ENCODE assay signal across 14 cellular contexts in genomic region chr3:23840521-23840920, GRCh38. TPM values are rescaled to one million over a fixed set of nuclear protein-coding genes. Genes with fewer than 3 reads are reported as not detected.
DNase-seq lines count a peak whose midpoint lies in the region; TF ChIP-seq lines count a peak whose summit lies in the region.
"Had no signal": no experiment of that assay in that cellular context is flagged by ENCODE, and none has a peak within 500 bp of the region (broad histone marks: within the 10 kb centered on the region; RNA-seq: fewer than 3 reads in every experiment).

No MANE protein-coding gene starts in this region.

- POLR2A ChIA-PET in HEK293 (lab: Yijun Ruan, JAX) = interaction anchor here (0.7 kb wide), 1 partner anchor 219 kb away, joined by 3 read pairs; no protein-coding TSS in a partner anchor

- peaks cover 12% of the 10 kb centered on the region; the same call in 1 of the 2 replicates for H3K4me1 ChIP-seq in HEK293 (ENCODE audit: control insufficient read depth, insufficient read depth, low read length)

- H3K36me3 ChIP-seq in HEK293 (ENCODE audit: control insufficient read depth in 2 of 2, insufficient read depth in 1 of 2, low read length in 2 of 2) = peaks cover 0 to 3% of the 10 kb centered on the region in 2 experiments; a peak in 1 of 3 replicates
- H3K36me3 ChIP-seq: ovary had no signal

- H3K27ac ChIP-seq in HEK293 (ENCODE audit: extremely low read depth, low read depth, low read length) = no peak overlapping the region
- H3K27ac ChIP-seq: ovary had no signal

- H3K27me3 Mint-ChIP-seq in nephron progenitor cell (ENCODE audit: low read depth, poor library complexity) = no peaks in the 10 kb centered on the region
- H3K27me3 Mint-ChIP-seq: activated naive CD4-positive, alpha-beta T cell treated with anti-CD3 and anti-CD28 coated beads, Interleukin-2, amount 50 U/mL, for 24 hours had no signal

- no peak overlapping the region for H3K4me3 ChIP-seq in HEK293 (ENCODE audit: low read depth, low read length)
- H3K4me3 ChIP-seq: ovary had no signal

- no peak for TF ChIP-seq CTCF in HEK293 (tag by site-specific recombination; IDR thresholded peaks at IDR 0.05)
- TF ChIP-seq CTCF in nephron progenitor cell (IDR thresholded peaks at IDR 0.05) = no peak

- H3K9me3 Mint-ChIP-seq in nephron progenitor cell = no peaks in the 10 kb centered on the region
- H3K9me3 Mint-ChIP-seq: activated T-cell treated with anti-CD3 and anti-CD28 coated beads, Interleukin-2, amount 50 U/mL, for 72 hours had no signal

- peaks cover 51% of the 10 kb centered on the region for H3K4me1 Mint-ChIP-seq in nephron progenitor cell

- H3K36me3 Mint-ChIP-seq in nephron progenitor cell (ENCODE audit: low read depth) = peaks cover 23% of the 10 kb centered on the region

- no peaks in the 10 kb centered on the region for H3K9me3 ChIP-seq in HEK293 (ENCODE audit: control insufficient read depth, insufficient read depth, low read depth, low read length)
- H3K9me3 ChIP-seq: ovary had no signal

- peak; percentile 2 for DNase-seq in NCI-H1092 (lab: John Stamatoyannopoulos, UW)
- peak; percentile 17 for DNase-seq in SK-N-DZ (ENCODE audit: low spot score)
- DNase-seq in nephron progenitor cell = no peak
- no peak for DNase-seq in H4 (ENCODE audit: low spot score)
- DNase-seq in dermis blood vessel endothelial cell = no peak
- DNase-seq in NCI-H524 (lab: John Stamatoyannopoulos, UW) = no peak
- DNase-seq: activated CD4-positive, CD25-positive, alpha-beta regulatory T cell treated with anti-CD3 and anti-CD28 coated beads, Interleukin-2, amount 50 U/mL, for 72 hours; activated T-cell treated with anti-CD3 and anti-CD28 coated beads, Interleukin-2, amount 50 U/mL, for 72 hours; NCI-H446 treated with DMSO at 0.1 percent for 48 hours; ovary; stimulated activated naive CD4-positive, alpha-beta T cell; T-helper 9 cell had no signal

- H3K4me3 Mint-ChIP-seq in nephron progenitor cell = peak overlapping the region; percentile 29
- H3K4me3 Mint-ChIP-seq: activated naive CD4-positive, alpha-beta T cell treated with anti-CD3 and anti-CD28 coated beads, Interleukin-2, amount 50 U/mL, for 24 hours; activated T-cell treated with anti-CD3 and anti-CD28 coated beads, Interleukin-2, amount 50 U/mL, for 72 hours had no signal

- CTCF ChIA-PET in HEK293 (lab: Yijun Ruan, JAX) = interaction anchor here (1.2 kb wide), 1 partner anchor 29 kb away, joined by 3 read pairs; no protein-coding TSS in a partner anchor

- H3K27ac Mint-ChIP-seq in nephron progenitor cell = peak overlapping the region; percentile 90
- H3K27ac Mint-ChIP-seq: activated naive CD4-positive, alpha-beta T cell treated with anti-CD3 and anti-CD28 coated beads, Interleukin-2, amount 50 U/mL, for 24 hours; activated T-cell treated with anti-CD3 and anti-CD28 coated beads, Interleukin-2, amount 50 U/mL, for 72 hours had no signal

TF ChIP-seq in HEK293, 187 proteins besides CTCF, POLR2A, EP300 and RAD21:
- no peak for TF ChIP-seq ZNF157 (tag by site-specific recombination; IDR thresholded peaks at IDR 0.05)
- TF ChIP-seq ZNF561 (tag by site-specific recombination; IDR thresholded peaks at IDR 0.05; ENCODE audit: borderline replicate concordance) = 0 out of 2 replicates have a peak, but pooled peaks have one; percentile 18
- no peak for TF ChIP-seq ZNF24 (tag by site-specific recombination; IDR thresholded peaks at IDR 0.05)
- TF ChIP-seq ZBTB17 (tag by site-specific recombination; IDR thresholded peaks at IDR 0.05) = peak; percentile 38; the same call in 1 of the 2 replicates
- TF ChIP-seq EGR2 (tag by site-specific recombination; IDR thresholded peaks at IDR 0.05; ENCODE audit: low read depth) = no peak
- 0 out of 2 replicates have a peak, but pooled peaks have one; percentile 39 for TF ChIP-seq ZNF600 (tag by site-specific recombination; IDR thresholded peaks at IDR 0.05)
- no peak for TF ChIP-seq ZNF416 (tag by site-specific recombination; IDR thresholded peaks at IDR 0.05)
- no peak for TF ChIP-seq ZNF830 (tag by site-specific recombination; IDR thresholded peaks at IDR 0.05; ENCODE audit: low read depth)
- peak; percentile 36; the same call in 1 of the 2 replicates for TF ChIP-seq ZFP69B (tag by site-specific recombination; IDR thresholded peaks at IDR 0.05)
- TF ChIP-seq MZF1 (tag by site-specific recombination; IDR thresholded peaks at IDR 0.05; ENCODE audit: borderline replicate concordance) = no peak
- no peak for TF ChIP-seq ZNF18 (tag by site-specific recombination; IDR thresholded peaks at IDR 0.05)
- no peak for TF ChIP-seq ZSCAN18 (tag by site-specific recombination; IDR thresholded peaks at IDR 0.05)
- no peak for TF ChIP-seq ZXDB (tag by site-specific recombination; IDR thresholded peaks at IDR 0.05)
- no peak for TF ChIP-seq ZNF132 (tag by site-specific recombination; IDR thresholded peaks at IDR 0.05; ENCODE audit: borderline replicate concordance)
- TF ChIP-seq TRIM28 (IDR thresholded peaks at IDR 0.05; ENCODE audit: borderline replicate concordance, low read length) = peak; percentile 92
- no peak for TF ChIP-seq ZNF623 (tag by site-specific recombination; IDR thresholded peaks at IDR 0.05)

RNA-seq across cellular contexts. Expression of gene UBE2E1, which starts 34.8 kb away (rescaled TPM):
- 161 and 178 TPM in 2 replicates for polyA plus RNA-seq in SK-N-DZ (2014; cell fraction: cytosol; rRNA removed)
- polyA plus RNA-seq in SK-N-DZ (2014; cell fraction: nucleus; rRNA removed) = 128 and 165 TPM in 2 replicates
- total RNA-seq in H4 (2014; rRNA removed; shearing (Covaris generic)) = 62.5 and 81.4 TPM in 2 replicates
- total RNA-seq in dermis blood vessel endothelial cell = 137 and 152 TPM in 2 replicates

Comparison
In these comparisons a context has a peak if more than half of its experiments do, and no peak if none do; other contexts are left out.
1. DNase-seq: peak in NCI-H1092 (single experiment) and SK-N-DZ (single experiment); none in nephron progenitor cell (single experiment), H4 (single experiment), dermis blood vessel endothelial cell (single experiment) and NCI-H524 (0 of 2).